Comparison of ENCODE assay signal across 1 cellular context in genomic region chr11:75433443-75433842, GRCh38.
TF ChIP-seq lines count a peak whose summit lies in the region.

No MANE protein-coding gene starts in this region.

TF ChIP-seq in HepG2, 621 proteins besides CTCF, POLR2A, EP300 and RAD21 (continued from another document):
- TF ChIP-seq ZNF318 (CRISPR knock-in tag; IDR thresholded peaks at IDR 0.05) (no peak), GATA4 (IDR thresholded peaks at IDR 0.05; ENCODE audit: borderline replicate concordance, low read depth) (no peak), HDAC6 (IDR thresholded peaks at IDR 0.05; ENCODE audit: low read depth, low read length) (no peak), TFE3 (CRISPR knock-in tag; IDR thresholded peaks at IDR 0.05) (no peak), TRIM24 (CRISPR knock-in tag; IDR thresholded peaks at IDR 0.05) (no peak), ZBTB2 (CRISPR knock-in tag; IDR thresholded peaks at IDR 0.05; ENCODE audit: low read depth) (no peak), JDP2 (CRISPR knock-in tag; IDR thresholded peaks at IDR 0.05; ENCODE audit: borderline replicate concordance) (no peak), GTF3A (CRISPR knock-in tag; conservative IDR thresholded peaks at IDR 0.05) (no peak), HES4 (CRISPR knock-in tag; IDR thresholded peaks at IDR 0.05; ENCODE audit: borderline replicate concordance) (no peak), KDM5A (IDR thresholded peaks at IDR 0.05; ENCODE audit: borderline replicate concordance, low read length) (no peak), ISX (CRISPR knock-in tag; conservative IDR thresholded peaks at IDR 0.05) (no peak), CENPT (CRISPR knock-in tag; IDR thresholded peaks at IDR 0.05; ENCODE audit: low read depth) (no peak), NFKB2 (CRISPR knock-in tag; IDR thresholded peaks at IDR 0.05; ENCODE audit: borderline replicate concordance) (0 out of 2 replicates have a peak, but pooled peaks have one; percentile 25), ELF4 (CRISPR knock-in tag; IDR thresholded peaks at IDR 0.05; ENCODE audit: borderline replicate concordance) (no peak), MIER2 (CRISPR knock-in tag; IDR thresholded peaks at IDR 0.05) (no peak), AGO2 (optimal IDR thresholded peaks at IDR 0.05; ENCODE audit: low read depth, low read length) (peak; percentile 1), TBP (CRISPR knock-in tag; IDR thresholded peaks at IDR 0.05) (no peak), MED13 (CRISPR knock-in tag; IDR thresholded peaks at IDR 0.05) (no peak), EEA1 (CRISPR knock-in tag; IDR thresholded peaks at IDR 0.05; ENCODE audit: borderline replicate concordance) (no peak), KAT8 (CRISPR knock-in tag; IDR thresholded peaks at IDR 0.05) (no peak), NCOR1 (IDR thresholded peaks at IDR 0.05; ENCODE audit: borderline replicate concordance, low read length) (no peak), AKAP8 (CRISPR knock-in tag; IDR thresholded peaks at IDR 0.05) (peak; percentile 88)
- TF ChIP-seq, protein P1, sequence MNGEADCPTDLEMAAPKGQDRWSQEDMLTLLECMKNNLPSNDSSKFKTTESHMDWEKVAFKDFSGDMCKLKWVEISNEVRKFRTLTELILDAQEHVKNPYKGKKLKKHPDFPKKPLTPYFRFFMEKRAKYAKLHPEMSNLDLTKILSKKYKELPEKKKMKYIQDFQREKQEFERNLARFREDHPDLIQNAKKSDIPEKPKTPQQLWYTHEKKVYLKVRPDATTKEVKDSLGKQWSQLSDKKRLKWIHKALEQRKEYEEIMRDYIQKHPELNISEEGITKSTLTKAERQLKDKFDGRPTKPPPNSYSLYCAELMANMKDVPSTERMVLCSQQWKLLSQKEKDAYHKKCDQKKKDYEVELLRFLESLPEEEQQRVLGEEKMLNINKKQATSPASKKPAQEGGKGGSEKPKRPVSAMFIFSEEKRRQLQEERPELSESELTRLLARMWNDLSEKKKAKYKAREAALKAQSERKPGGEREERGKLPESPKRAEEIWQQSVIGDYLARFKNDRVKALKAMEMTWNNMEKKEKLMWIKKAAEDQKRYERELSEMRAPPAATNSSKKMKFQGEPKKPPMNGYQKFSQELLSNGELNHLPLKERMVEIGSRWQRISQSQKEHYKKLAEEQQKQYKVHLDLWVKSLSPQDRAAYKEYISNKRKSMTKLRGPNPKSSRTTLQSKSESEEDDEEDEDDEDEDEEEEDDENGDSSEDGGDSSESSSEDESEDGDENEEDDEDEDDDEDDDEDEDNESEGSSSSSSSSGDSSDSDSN (CRISPR knock-in tag; IDR thresholded peaks at IDR 0.05): no peak
- TF ChIP-seq, protein P2, sequence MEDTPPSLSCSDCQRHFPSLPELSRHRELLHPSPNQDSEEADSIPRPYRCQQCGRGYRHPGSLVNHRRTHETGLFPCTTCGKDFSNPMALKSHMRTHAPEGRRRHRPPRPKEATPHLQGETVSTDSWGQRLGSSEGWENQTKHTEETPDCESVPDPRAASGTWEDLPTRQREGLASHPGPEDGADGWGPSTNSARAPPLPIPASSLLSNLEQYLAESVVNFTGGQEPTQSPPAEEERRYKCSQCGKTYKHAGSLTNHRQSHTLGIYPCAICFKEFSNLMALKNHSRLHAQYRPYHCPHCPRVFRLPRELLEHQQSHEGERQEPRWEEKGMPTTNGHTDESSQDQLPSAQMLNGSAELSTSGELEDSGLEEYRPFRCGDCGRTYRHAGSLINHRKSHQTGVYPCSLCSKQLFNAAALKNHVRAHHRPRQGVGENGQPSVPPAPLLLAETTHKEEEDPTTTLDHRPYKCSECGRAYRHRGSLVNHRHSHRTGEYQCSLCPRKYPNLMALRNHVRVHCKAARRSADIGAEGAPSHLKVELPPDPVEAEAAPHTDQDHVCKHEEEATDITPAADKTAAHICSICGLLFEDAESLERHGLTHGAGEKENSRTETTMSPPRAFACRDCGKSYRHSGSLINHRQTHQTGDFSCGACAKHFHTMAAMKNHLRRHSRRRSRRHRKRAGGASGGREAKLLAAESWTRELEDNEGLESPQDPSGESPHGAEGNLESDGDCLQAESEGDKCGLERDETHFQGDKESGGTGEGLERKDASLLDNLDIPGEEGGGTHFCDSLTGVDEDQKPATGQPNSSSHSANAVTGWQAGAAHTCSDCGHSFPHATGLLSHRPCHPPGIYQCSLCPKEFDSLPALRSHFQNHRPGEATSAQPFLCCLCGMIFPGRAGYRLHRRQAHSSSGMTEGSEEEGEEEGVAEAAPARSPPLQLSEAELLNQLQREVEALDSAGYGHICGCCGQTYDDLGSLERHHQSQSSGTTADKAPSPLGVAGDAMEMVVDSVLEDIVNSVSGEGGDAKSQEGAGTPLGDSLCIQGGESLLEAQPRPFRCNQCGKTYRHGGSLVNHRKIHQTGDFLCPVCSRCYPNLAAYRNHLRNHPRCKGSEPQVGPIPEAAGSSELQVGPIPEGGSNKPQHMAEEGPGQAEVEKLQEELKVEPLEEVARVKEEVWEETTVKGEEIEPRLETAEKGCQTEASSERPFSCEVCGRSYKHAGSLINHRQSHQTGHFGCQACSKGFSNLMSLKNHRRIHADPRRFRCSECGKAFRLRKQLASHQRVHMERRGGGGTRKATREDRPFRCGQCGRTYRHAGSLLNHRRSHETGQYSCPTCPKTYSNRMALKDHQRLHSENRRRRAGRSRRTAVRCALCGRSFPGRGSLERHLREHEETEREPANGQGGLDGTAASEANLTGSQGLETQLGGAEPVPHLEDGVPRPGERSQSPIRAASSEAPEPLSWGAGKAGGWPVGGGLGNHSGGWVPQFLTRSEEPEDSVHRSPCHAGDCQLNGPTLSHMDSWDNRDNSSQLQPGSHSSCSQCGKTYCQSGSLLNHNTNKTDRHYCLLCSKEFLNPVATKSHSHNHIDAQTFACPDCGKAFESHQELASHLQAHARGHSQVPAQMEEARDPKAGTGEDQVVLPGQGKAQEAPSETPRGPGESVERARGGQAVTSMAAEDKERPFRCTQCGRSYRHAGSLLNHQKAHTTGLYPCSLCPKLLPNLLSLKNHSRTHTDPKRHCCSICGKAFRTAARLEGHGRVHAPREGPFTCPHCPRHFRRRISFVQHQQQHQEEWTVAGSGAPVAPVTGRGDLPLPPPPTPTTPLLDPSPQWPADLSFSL (CRISPR knock-in tag; IDR thresholded peaks at IDR 0.05): no peak
